10 cellular contexts compared by ENCODE assay signal in genomic region chr6:161169690-161170089, GRCh38.
DNase-seq lines count a peak whose midpoint lies in the region; ATAC-seq and TF ChIP-seq lines count a peak whose summit lies in the region.
"Had no signal": no experiment of that assay in that cellular context is flagged by ENCODE, and none has a peak within 500 bp of the region (broad histone marks: within the 10 kb centered on the region; RNA-seq: fewer than 3 reads in every experiment).

No MANE protein-coding gene starts in this region.

- H3K4me3 Mint-ChIP-seq in neural progenitor cell = no peak overlapping the region

- H3K36me3 ChIP-seq in OCI-LY1 (ENCODE audit: insufficient read depth, low read length) (no peaks in the 10 kb centered on the region), thyroid gland (no peaks in the 10 kb centered on the region), neural progenitor cell (no peaks in the 10 kb centered on the region)
- H3K36me3 ChIP-seq: Peyer's patch had no signal

- H4K20me1 ChIP-seq in OCI-LY1 (ENCODE audit: insufficient read depth, low read length) (no peaks in the 10 kb centered on the region), neural progenitor cell (ENCODE audit: low read depth) (peaks cover 48% of the 10 kb centered on the region)

- H3K27ac ChIP-seq in OCI-LY1 (ENCODE audit: low read depth, low read length, poor library complexity, severe bottlenecking) (peak overlapping the region; percentile 82), thyroid gland (no peak overlapping the region), neural progenitor cell (no peak overlapping the region)
- H3K27ac ChIP-seq: suprapubic skin had no signal

- H3K4me2 ChIP-seq in OCI-LY1 (ENCODE audit: low read length) (peak overlapping the region; percentile 45; the same call in 1 of the 2 replicates), neural progenitor cell (no peak overlapping the region)

- peaks cover 56% of the 10 kb centered on the region for H3K36me3 Mint-ChIP-seq in neural progenitor cell

- peak; percentile 10 for DNase-seq in NCI-H82 (lab: John Stamatoyannopoulos, UW)
- no peak for DNase-seq in NCI-H82 treated with DMSO at 0.1 percent for 48 hours (lab: John Stamatoyannopoulos, UW; ENCODE audit: unreplicated experiment)
- DNase-seq in thyroid gland = peak; percentile 47 to 68
- no peak for DNase-seq in neural progenitor cell (ENCODE audit: low spot score)
- DNase-seq in DMS114 treated with DMSO at 0.1 percent for 48 hours (lab: John Stamatoyannopoulos, UW; ENCODE audit: unreplicated experiment) = no peak

- peaks cover 24% of the 10 kb centered on the region for H3K4me1 ChIP-seq in OCI-LY1 (ENCODE audit: insufficient read depth, low read length, severe bottlenecking)
- H3K4me1 ChIP-seq in thyroid gland = no peaks in the 10 kb centered on the region
- H3K4me1 ChIP-seq in neural progenitor cell = peaks cover 26% of the 10 kb centered on the region
- H3K4me1 ChIP-seq: suprapubic skin had no signal

- H3K79me2 ChIP-seq in OCI-LY1 (ENCODE audit: insufficient read depth, low read length) (no peaks in the 10 kb centered on the region), neural progenitor cell (ENCODE audit: low read depth) (peaks cover 8% of the 10 kb centered on the region)

- H3K27ac Mint-ChIP-seq in neural progenitor cell = no peak overlapping the region

- TF ChIP-seq POLR2A in thyroid gland (IDR thresholded peaks at IDR 0.05) = no peak

- 72 to 78% methylated on average over 4 of the region's 4 CpGs for WGBS in thyroid gland, 2 donors

- H3K9ac ChIP-seq in OCI-LY1 (ENCODE audit: low read length) = no peak overlapping the region
- no peak overlapping the region for H3K9ac ChIP-seq in neural progenitor cell

- intact Hi-C loops in thyroid gland (cut with DNase I) = no loop called here

- H3K9me3 Mint-ChIP-seq in neural progenitor cell = peaks cover 30% of the 10 kb centered on the region

- H3K4me3 ChIP-seq in OCI-LY1 (ENCODE audit: low read depth, low read length, poor library complexity, severe bottlenecking) = peak overlapping the region; percentile 25
- H3K4me3 ChIP-seq in thyroid gland (replicated peaks in 1 of 3) = no peak overlapping the region
- no peak overlapping the region for H3K4me3 ChIP-seq in neural progenitor cell
- H3K4me3 ChIP-seq: Peyer's patch, suprapubic skin had no signal

- H3K27me3 ChIP-seq in OCI-LY1 (ENCODE audit: insufficient read depth, low read length) = no peaks in the 10 kb centered on the region
- no peaks in the 10 kb centered on the region for H3K27me3 ChIP-seq in thyroid gland
- H3K27me3 ChIP-seq in neural progenitor cell = no peaks in the 10 kb centered on the region
- H3K27me3 ChIP-seq: Peyer's patch, suprapubic skin had no signal

- peaks cover 4% of the 10 kb centered on the region for H3K27me3 Mint-ChIP-seq in neural progenitor cell (ENCODE audit: insufficient read depth, low read depth)

- H3K9me2 ChIP-seq in OCI-LY1 (ENCODE audit: low read depth, low read length) = no peaks in the 10 kb centered on the region

- H2AFZ ChIP-seq in OCI-LY1 (ENCODE audit: low read length) = no peak overlapping the region
- no peak overlapping the region for H2AFZ ChIP-seq in neural progenitor cell (replicated peaks)

- H3F3A ChIP-seq in OCI-LY1 (ENCODE audit: insufficient read depth, low read length) = no peaks in the 10 kb centered on the region
- H3F3A ChIP-seq in neural progenitor cell (ENCODE audit: low read depth) = peaks cover 30% of the 10 kb centered on the region

- H3K4me1 Mint-ChIP-seq in neural progenitor cell = peaks cover 40% of the 10 kb centered on the region

- peak; percentile 38 for ATAC-seq in esophagus mucosa
- no peak for ATAC-seq in HG02588 (IDR thresholded peaks at IDR 0.05; ENCODE audit: unreplicated experiment)

- TF ChIP-seq CTCF in OCI-LY1 (IDR thresholded peaks at IDR 0.05; ENCODE audit: low read length) = no peak
- TF ChIP-seq CTCF in thyroid gland (IDR thresholded peaks at IDR 0.05) = no peak
- TF ChIP-seq CTCF in neural progenitor cell (IDR thresholded peaks at IDR 0.05) = no peak

- H3K9me3 ChIP-seq in OCI-LY1 (ENCODE audit: low read length) (no peaks in the 10 kb centered on the region), thyroid gland (no peaks in the 10 kb centered on the region), neural progenitor cell (ENCODE audit: low read depth) (no peaks in the 10 kb centered on the region)
- H3K9me3 ChIP-seq: Peyer's patch, suprapubic skin had no signal

Comparison
In these comparisons a context has a peak if more than half of its experiments do, and no peak if none do; other contexts are left out.
1. DNase-seq: peak in NCI-H82 (single experiment) and thyroid gland (2 of 2); none in NCI-H82 treated with DMSO at 0.1 percent for 48 hours (single experiment), neural progenitor cell (single experiment) and DMS114 treated with DMSO at 0.1 percent for 48 hours (single experiment).